Comparison of ENCODE assay signal across 17 cellular contexts in genomic region chr14:40838601-40839000, GRCh38.
A peak's percentile ranks its signal among the peaks of the same experiment; 100 is the strongest.
DNase-seq lines count a peak whose midpoint lies in the region; ATAC-seq and TF ChIP-seq lines count a peak whose summit lies in the region.
"Had no signal": no experiment of that assay in that cellular context is flagged by ENCODE, and none has a peak within 500 bp of the region (broad histone marks: within the 10 kb centered on the region; RNA-seq: fewer than 3 reads in every experiment).

No MANE protein-coding gene starts in this region.

- no peaks in the 10 kb centered on the region for H3K9me3 ChIP-seq in BLaER1
- H3K9me3 ChIP-seq in IMR-90 (ENCODE audit: control insufficient read depth, insufficient read depth, low read length): peaks cover 2% of the 10 kb centered on the region; the same call in 1 of the 2 replicates
- no peaks in the 10 kb centered on the region for H3K9me3 ChIP-seq in SU-DHL-6 (ENCODE audit: insufficient read depth, low read length)
- no peaks in the 10 kb centered on the region for H3K9me3 ChIP-seq in OCI-LY7 (ENCODE audit: low read length)
- H3K9me3 ChIP-seq in Peyer's patch: peaks cover 0 to 4% (median 0%) of the 10 kb centered on the region in 4 donors
- H3K9me3 ChIP-seq: BE2C; BLaER1 treated with 17β-estradiol and CSF1 and Interleukin-3, amounts not matched to agents 10 nM and 100 nM had no signal

- no peaks in the 10 kb centered on the region for H3K79me2 ChIP-seq in SU-DHL-6 (ENCODE audit: insufficient read depth, low read length)
- no peaks in the 10 kb centered on the region for H3K79me2 ChIP-seq in OCI-LY7 (ENCODE audit: insufficient read depth, low read depth, low read length)

- no peak overlapping the region for H2AFZ ChIP-seq in IMR-90 (replicated peaks; ENCODE audit: low read length, poor library complexity)
- H2AFZ ChIP-seq in SU-DHL-6 (ENCODE audit: low read depth, low read length, severe bottlenecking): peak overlapping the region; percentile 53
- H2AFZ ChIP-seq in OCI-LY7 (ENCODE audit: low read length): no peak overlapping the region

- H3K56ac ChIP-seq in IMR-90 (ENCODE audit: extremely low read depth, insufficient read depth, low read length): no peak overlapping the region

- H3K79me1 ChIP-seq in IMR-90 (ENCODE audit: low read depth in 1 of 2, low read length in 2 of 2): no peaks in the 10 kb centered on the region

- dilution Hi-C loops in IMR-90 (cut with HindIII; ENCODE audit: low sequenced_read_pairs, unreplicated experiment): no loop called here

- WGBS in IMR-90 (ENCODE audit: extremely low coverage in 2 of 2, insufficient read length in 1 of 2), 2 experiments: no CpG with 5 or more reads among the region's 2 CpGs

- no peak overlapping the region for H4K5ac ChIP-seq in IMR-90 (ENCODE audit: low read depth, low read length)

- H3K27ac ChIP-seq in BLaER1 (no peak overlapping the region), IMR-90 (ENCODE audit: insufficient read depth, low read length) (no peak overlapping the region), SU-DHL-6 (ENCODE audit: low read depth, low read length) (no peak overlapping the region), OCI-LY7 (ENCODE audit: low read depth, low read length, poor library complexity, severe bottlenecking) (no peak overlapping the region), Peyer's patch (no peak overlapping the region)
- H3K27ac ChIP-seq: BLaER1 treated with 17β-estradiol and CSF1 and Interleukin-3, amounts not matched to agents 10 nM and 100 nM; C4-2B had no signal

- BruUV-seq in IMR-90 (replicated peaks; lab: Mats Ljungman, UMichigan) (no TSS peak), OCI-LY7 (replicated peaks; lab: Mats Ljungman, UMichigan) (no TSS peak)

- H3K4me2 ChIP-seq in BLaER1: 0 out of 2 replicates have a peak overlapping the region, but pooled peaks have one; percentile 14
- no peak overlapping the region for H3K4me2 ChIP-seq in IMR-90 (ENCODE audit: low read depth, low read length)
- no peak overlapping the region for H3K4me2 ChIP-seq in SU-DHL-6 (ENCODE audit: low read depth, low read length, poor library complexity, severe bottlenecking)
- H3K4me2 ChIP-seq in OCI-LY7 (ENCODE audit: low read length): no peak overlapping the region

- no peak overlapping the region for H3K9ac ChIP-seq in BLaER1
- no peak overlapping the region for H3K9ac ChIP-seq in IMR-90 (ENCODE audit: low read depth, low read length)
- H3K9ac ChIP-seq in SU-DHL-6 (ENCODE audit: low read length): no peak overlapping the region
- H3K9ac ChIP-seq: BLaER1 treated with 17β-estradiol and CSF1 and Interleukin-3, amounts not matched to agents 10 nM and 100 nM had no signal

- H3K4ac ChIP-seq in IMR-90 (ENCODE audit: low read depth, low read length): no peak overlapping the region

- H4K91ac ChIP-seq in IMR-90 (ENCODE audit: insufficient read depth, low read depth, low read length): no peak overlapping the region

- no peaks in the 10 kb centered on the region for H3F3A ChIP-seq in SU-DHL-6 (ENCODE audit: insufficient read depth)

- CTCF ChIA-PET in IMR-90 (lab: Yijun Ruan, JAX) (no interaction called here), OCI-LY7 (lab: Charles Lee; ENCODE audit: unreplicated experiment) (no interaction called here)

- no peak overlapping the region for H2BK15ac ChIP-seq in IMR-90 (ENCODE audit: low read depth, low read length)

- H3K14ac ChIP-seq in IMR-90 (replicated peaks; ENCODE audit: low read depth, low read length): no peak overlapping the region

- intact Hi-C loops in IMR-90 (cut with micrococcal nuclease) (no loop called here), OCI-LY7 (cut with micrococcal nuclease; ENCODE audit: unreplicated experiment) (no loop called here)

- no peaks in the 10 kb centered on the region for H3K36me3 ChIP-seq in BLaER1
- no peaks in the 10 kb centered on the region for H3K36me3 ChIP-seq in IMR-90 (ENCODE audit: control insufficient read depth, insufficient read depth, low read length)
- no peaks in the 10 kb centered on the region for H3K36me3 ChIP-seq in SU-DHL-6 (ENCODE audit: low read length)
- no peaks in the 10 kb centered on the region for H3K36me3 ChIP-seq in OCI-LY7 (ENCODE audit: insufficient read depth, low read length)
- no peaks in the 10 kb centered on the region for H3K36me3 ChIP-seq in Peyer's patch
- H3K36me3 ChIP-seq: BE2C; BLaER1 treated with 17β-estradiol and CSF1 and Interleukin-3, amounts not matched to agents 10 nM and 100 nM had no signal

- no peak for TF ChIP-seq POLR2A in IMR-90 (IDR thresholded peaks at IDR 0.05; ENCODE audit: low read depth, low read length)
- TF ChIP-seq POLR2A in Peyer's patch (IDR thresholded peaks at IDR 0.05): no peak

- H3K9me2 ChIP-seq in SU-DHL-6 (replicated peaks; ENCODE audit: insufficient read depth, low read length) (no peaks in the 10 kb centered on the region), OCI-LY7 (ENCODE audit: insufficient read depth, low read length) (no peaks in the 10 kb centered on the region)

- H2AK9ac ChIP-seq in IMR-90 (replicated peaks; ENCODE audit: low read depth, low read length, poor library complexity): no peak overlapping the region

- H2BK120ac ChIP-seq in IMR-90 (ENCODE audit: low read depth, low read length): no peak overlapping the region

- DNase-seq in IMR-90 (no peak), NCI-H748 treated with DMSO at 0.1 percent for 48 hours (lab: John Stamatoyannopoulos, UW) (no peak), OCI-LY7 (ENCODE audit: low spot score) (no peak), Peyer's patch (no peak)
- DNase-seq: 8988T; ACHN; BE2C; Caco-2; Calu3; CD4-positive, alpha-beta T cell; CD8-positive, alpha-beta T cell; DMS79 treated with DMSO at 0.1 percent for 48 hours; GF-D8 had no signal

- in situ Hi-C loops in IMR-90 (cut with MboI; ENCODE audit: low sequenced_read_pairs): no loop called here

- H2BK20ac ChIP-seq in IMR-90 (ENCODE audit: low read depth, low read length): no peak overlapping the region

- no peak overlapping the region for H3K4me3 ChIP-seq in BLaER1
- no peak overlapping the region for H3K4me3 ChIP-seq in IMR-90 (ENCODE audit: insufficient read depth, low read depth, low read length)
- H3K4me3 ChIP-seq in SU-DHL-6 (ENCODE audit: insufficient read depth, low read length, poor library complexity, severe bottlenecking): no peak overlapping the region
- H3K4me3 ChIP-seq in OCI-LY7 (ENCODE audit: low read depth, low read length, poor library complexity, severe bottlenecking): no peak overlapping the region
- H3K4me3 ChIP-seq in Peyer's patch: no peak overlapping the region
- H3K4me3 ChIP-seq: BLaER1 treated with 17β-estradiol and CSF1 and Interleukin-3, amounts not matched to agents 10 nM and 100 nM had no signal

- H4K8ac ChIP-seq in IMR-90 (ENCODE audit: low read depth in 2 of 2, low read length in 2 of 2): no peak overlapping the region

- H3K27me3 ChIP-seq in BLaER1 (no peaks in the 10 kb centered on the region), IMR-90 (ENCODE audit: control insufficient read depth, insufficient read depth, low read length) (no peaks in the 10 kb centered on the region), SU-DHL-6 (ENCODE audit: low read length) (no peaks in the 10 kb centered on the region), Peyer's patch (no peaks in the 10 kb centered on the region)
- H3K27me3 ChIP-seq: BE2C; BLaER1 treated with 17β-estradiol and CSF1 and Interleukin-3, amounts not matched to agents 10 nM and 100 nM had no signal

- TF ChIP-seq CTCF in IMR-90 (conservative IDR thresholded peaks at IDR 0.05; ENCODE audit: low read depth, low read length) (no peak), SU-DHL-6 (IDR thresholded peaks at IDR 0.05; ENCODE audit: insufficient read depth, low read length, poor library complexity, severe bottlenecking) (no peak), OCI-LY7 (conservative IDR thresholded peaks at IDR 0.05; ENCODE audit: low read length) (no peak), Peyer's patch (IDR thresholded peaks at IDR 0.05) (no peak)

- ATAC-seq in IMR-90 (ENCODE audit: low read depth): no peak
- ATAC-seq: CD8-positive, alpha-beta T cell had no signal

- H3K4me1 ChIP-seq in BLaER1 (peaks cover 9% of the 10 kb centered on the region), IMR-90 (ENCODE audit: control insufficient read depth, insufficient read depth, low read length) (no peaks in the 10 kb centered on the region), OCI-LY7 (ENCODE audit: insufficient read depth, low read length, poor library complexity, severe bottlenecking) (no peaks in the 10 kb centered on the region), Peyer's patch (no peaks in the 10 kb centered on the region)
- H3K4me1 ChIP-seq: BE2C had no signal

- no peak overlapping the region for H3K18ac ChIP-seq in IMR-90 (ENCODE audit: low read depth, low read length)

- no peak overlapping the region for H2BK5ac ChIP-seq in IMR-90 (ENCODE audit: low read depth, low read length, poor library complexity, severe bottlenecking)

- no peak for TF ChIP-seq RAD21 in IMR-90 (IDR thresholded peaks at IDR 0.05; ENCODE audit: low read length)

- no peaks in the 10 kb centered on the region for H3K9me1 ChIP-seq in IMR-90 (ENCODE audit: insufficient read depth, low read length)

- no peak overlapping the region for H2AK5ac ChIP-seq in IMR-90 (ENCODE audit: low read depth, low read length)

- POLR2A ChIA-PET in IMR-90 (lab: Charles Lee; ENCODE audit: unreplicated experiment): no interaction called here
- POLR2A ChIA-PET in OCI-LY7 (lab: Charles Lee): no interaction called here

- no peak overlapping the region for H3K23ac ChIP-seq in IMR-90 (ENCODE audit: low read depth, low read length)

- no peaks in the 10 kb centered on the region for H4K20me1 ChIP-seq in BLaER1
- H4K20me1 ChIP-seq in IMR-90 (ENCODE audit: insufficient read depth, low read length): no peaks in the 10 kb centered on the region
- no peaks in the 10 kb centered on the region for H4K20me1 ChIP-seq in SU-DHL-6 (ENCODE audit: low read depth, low read length)
- no peaks in the 10 kb centered on the region for H4K20me1 ChIP-seq in OCI-LY7 (ENCODE audit: insufficient read depth, low read length)
- H4K20me1 ChIP-seq: BLaER1 treated with 17β-estradiol and CSF1 and Interleukin-3, amounts not matched to agents 10 nM and 100 nM had no signal

TF ChIP-seq in IMR-90, 13 proteins besides CTCF, POLR2A, EP300 and RAD21:
- TF ChIP-seq MAFK (IDR thresholded peaks at IDR 0.05; ENCODE audit: low read depth, low read length): no peak
- TF ChIP-seq CEBPB (IDR thresholded peaks at IDR 0.05; ENCODE audit: low read depth, low read length): peak; percentile 37; the same call in 1 of the 2 replicates
